In genomic region chr9:104927912-104928740, GRCh38 we compare ENCODE assay signal across 8 cellular contexts. TPM values are rescaled to one million over a fixed set of nuclear protein-coding genes. Genes with fewer than 3 reads are reported as not detected.
A peak's percentile ranks its signal among the peaks of the same experiment; 100 is the strongest.
DNase-seq lines count a peak whose midpoint lies in the region; ATAC-seq and TF ChIP-seq lines count a peak whose summit lies in the region.

TSS of gene ABCA1 (minus strand) at chr9:104928155. CDS start at chr9:104903679, 24,476 bp downstream.

- no peak for TF ChIP-seq CTCF in AG09309 (IDR thresholded peaks at IDR 0.05; ENCODE audit: control insufficient read depth, insufficient read depth, low read depth, low read length, missing control alignments)
- no peak for TF ChIP-seq CTCF in VCaP (conservative IDR thresholded peaks at IDR 0.05)
- TF ChIP-seq CTCF in MCF 10A (IDR thresholded peaks at IDR 0.05; ENCODE audit: unreplicated experiment): no peak

- BruUV-seq in MCF 10A (replicated peaks; lab: Mats Ljungman, UMichigan): no TSS peak

- H3K27me3 Mint-ChIP-seq in MCF 10A (ENCODE audit: insufficient read depth, unreplicated experiment): no peaks in the 10 kb centered on the region

- CTCF ChIA-PET in MCF 10A (lab: Yijun Ruan, JAX): interaction anchor here (1.4 kb wide), 1 partner anchor 64 kb away, joined by 6 read pairs; no protein-coding TSS in a partner anchor

- ATAC-seq in GM21360 (IDR thresholded peaks at IDR 0.05; ENCODE audit: unreplicated experiment) (peak; percentile 42), sciatic nerve (peak; percentile 96)

- no peak within 1 kb of the TSS for H3K27ac Mint-ChIP-seq in MCF 10A (ENCODE audit: low read depth, unreplicated experiment)

- no peaks in the 10 kb centered on the region for H3K36me3 Mint-ChIP-seq in MCF 10A (ENCODE audit: insufficient read depth, unreplicated experiment)

- H3K4me3 ChIP-seq in AG09309 (ENCODE audit: control insufficient read depth, low read depth, low read length) (peak within 1 kb of the TSS; percentile 75), iPS-11a (ENCODE audit: low read depth, low read length) (peak within 1 kb of the TSS; percentile 77)

- DNase-seq in AG09309 (ENCODE audit: low read depth) (no peak), MV-4-11 (lab: John Stamatoyannopoulos, UW) (peak; percentile 79), MCF 10A (ENCODE audit: unreplicated experiment) (peak; percentile 46), sciatic nerve (ENCODE audit: low spot score) (peak; percentile 95), NCI-H446 treated with DMSO at 0.1 percent for 48 hours (lab: John Stamatoyannopoulos, UW) (no peak)

- H3K4me1 Mint-ChIP-seq in MCF 10A (ENCODE audit: insufficient read depth, unreplicated experiment): peaks cover 3% of the 10 kb centered on the region

- no peaks in the 10 kb centered on the region for H3K9me3 Mint-ChIP-seq in MCF 10A (ENCODE audit: unreplicated experiment)

- peak within 1 kb of the TSS; percentile 68 for H3K4me3 Mint-ChIP-seq in MCF 10A (ENCODE audit: unreplicated experiment)

- intact Hi-C loops in MCF 10A (cut with micrococcal nuclease) (loop anchor here (5.0 to 10.0 kb wide), 2 partner anchors 66 to 123 kb away; no protein-coding TSS in a partner anchor), sciatic nerve (cut with DNase I) (loop anchor here (5.0 kb wide), 1 partner anchor 39 kb away; no protein-coding TSS in a partner anchor)

- peak within 1 kb of the TSS; percentile 44 for H3K27ac ChIP-seq in VCaP

- POLR2A ChIA-PET in MCF 10A (lab: Yijun Ruan, JAX): interaction anchor here (0.5 kb wide), 1 partner anchor 131 kb away, joined by 3 read pairs; no protein-coding TSS in a partner anchor

RNA-seq across cellular contexts. Expression of gene ABCA1, which starts in this region (rescaled TPM):
- 0.15 and 0.28 TPM in 2 replicates for total RNA-seq in MCF 10A (2022)
- 65.8 TPM for total RNA-seq in sciatic nerve

Comparison
In these comparisons a context has a peak if more than half of its experiments do, and no peak if none do; other contexts are left out.
1. RNA of gene ABCA1 (total RNA-seq): 65.8 TPM in sciatic nerve (single experiment); 0.15 to 0.28 TPM in MCF 10A; every median in the first group is over 10 times any median in the second.
2. Peak in DNase-seq in MCF 10A; RNA of the gene not detected or under 1 TPM.
3. DNase-seq: peak in MV-4-11 (single experiment) and sciatic nerve (single experiment); none in AG09309 (single experiment) and NCI-H446 treated with DMSO at 0.1 percent for 48 hours (single experiment).